In genomic region chr3:58899953-58900298, GRCh38 we compare ENCODE assay signal across 13 cellular contexts.
DNase-seq lines count a peak whose midpoint lies in the region; ATAC-seq and TF ChIP-seq lines count a peak whose summit lies in the region.
"Had no signal": no experiment of that assay in that cellular context is flagged by ENCODE, and none has a peak within 500 bp of the region (broad histone marks: within the 10 kb centered on the region; RNA-seq: fewer than 3 reads in every experiment).

No MANE protein-coding gene starts in this region.

- H3K27ac Mint-ChIP-seq in progenitor cell of endocrine pancreas, result no peak overlapping the region

- DNase-seq in hepatocyte (ENCODE audit: low spot score) (no peak), progenitor cell of endocrine pancreas (ENCODE audit: low spot score, unreplicated experiment) (no peak), NCI-H2081 treated with DMSO at 0.1 percent for 48 hours (lab: John Stamatoyannopoulos, UW) (no peak)
- DNase-seq in activated CD4-positive, alpha-beta T cell treated with anti-CD3 and anti-CD28 coated beads, Interleukin-2, amount 50 U/mL, for 1 hour, result no peak
- DNase-seq: IMR-90, NCI-H2171 had no signal

- H3K27me3 Mint-ChIP-seq in progenitor cell of endocrine pancreas, result no peaks in the 10 kb centered on the region

- peaks cover 17% of the 10 kb centered on the region for H3K9me3 Mint-ChIP-seq in progenitor cell of endocrine pancreas (ENCODE audit: low read depth)

- no peaks in the 10 kb centered on the region for H3K9me3 ChIP-seq in hepatocyte (ENCODE audit: low read depth)
- H3K9me3 ChIP-seq: adrenal gland had no signal

- H3K4me3 Mint-ChIP-seq in progenitor cell of endocrine pancreas (ENCODE audit: low read depth), result no peak overlapping the region

- no peak overlapping the region for H3K4me3 ChIP-seq in hepatocyte
- H3K4me3 ChIP-seq: adrenal gland had no signal

- H3K27ac ChIP-seq in hepatocyte, result no peak overlapping the region
- H3K27ac ChIP-seq: adrenal gland had no signal

- no peaks in the 10 kb centered on the region for H4K20me1 ChIP-seq in hepatocyte (ENCODE audit: insufficient read depth, poor library complexity, severe bottlenecking)

- H3K79me2 ChIP-seq in hepatocyte, result no peaks in the 10 kb centered on the region

- ATAC-seq in GM18861 (IDR thresholded peaks at IDR 0.05; ENCODE audit: unreplicated experiment) (peak; percentile 21), GM21723 (IDR thresholded peaks at IDR 0.05; ENCODE audit: unreplicated experiment) (peak; percentile 11), HG03571 (IDR thresholded peaks at IDR 0.05; ENCODE audit: unreplicated experiment) (peak; percentile 11), HG03521 (IDR thresholded peaks at IDR 0.05; ENCODE audit: unreplicated experiment) (no peak)
- ATAC-seq: HCT116 had no signal

- H3K36me3 ChIP-seq in hepatocyte (replicated peaks; ENCODE audit: insufficient read depth, low read depth), result no peaks in the 10 kb centered on the region
- H3K36me3 ChIP-seq: adrenal gland had no signal

- H3K4me1 Mint-ChIP-seq in progenitor cell of endocrine pancreas (ENCODE audit: low read depth), result peaks cover 4% of the 10 kb centered on the region

- H3K27me3 ChIP-seq in hepatocyte, result no peaks in the 10 kb centered on the region
- H3K27me3 ChIP-seq: adrenal gland had no signal

- H3K36me3 Mint-ChIP-seq in progenitor cell of endocrine pancreas (ENCODE audit: insufficient read depth), result peaks cover 10% of the 10 kb centered on the region
- H3K36me3 Mint-ChIP-seq: CD8-positive, alpha-beta memory T cell had no signal

- no peaks in the 10 kb centered on the region for H3K9me2 ChIP-seq in hepatocyte (replicated peaks; ENCODE audit: insufficient read depth)

- H3K4me1 ChIP-seq in hepatocyte (ENCODE audit: insufficient read depth), result peaks cover 5% of the 10 kb centered on the region

- H3K4me2 ChIP-seq in hepatocyte, result peak overlapping the region; percentile 34

- H2AFZ ChIP-seq in hepatocyte, result no peak overlapping the region

- TF ChIP-seq CTCF in hepatocyte (IDR thresholded peaks at IDR 0.05; ENCODE audit: poor library complexity) (no peak), progenitor cell of endocrine pancreas (IDR thresholded peaks at IDR 0.05; ENCODE audit: unreplicated experiment) (no peak)

- WGBS in hepatocyte (ENCODE audit: low lambda C conversion rate, missing lambda C conversion rate), result 22% methylated on average over 2 of the region's 2 CpGs
